15 cellular contexts compared by ENCODE assay signal in genomic region chr15:38560456-38560926, GRCh38. TPM values are rescaled to one million over a fixed set of nuclear protein-coding genes. Genes with fewer than 3 reads are reported as not detected.
DNase-seq lines count a peak whose midpoint lies in the region; ATAC-seq and TF ChIP-seq lines count a peak whose summit lies in the region.
"Had no signal": no experiment of that assay in that cellular context is flagged by ENCODE, and none has a peak within 500 bp of the region (broad histone marks: within the 10 kb centered on the region; RNA-seq: fewer than 3 reads in every experiment).

No MANE protein-coding gene starts in this region.

- H3K27me3 Mint-ChIP-seq in CD8-positive, alpha-beta T cell (ENCODE audit: low read depth): no peaks in the 10 kb centered on the region
- H3K27me3 Mint-ChIP-seq in activated naive CD8-positive, alpha-beta T cell: no peaks in the 10 kb centered on the region

- H3K4me3 ChIP-seq in CD8-positive, alpha-beta T cell (ENCODE audit: low read depth, low read length): peak overlapping the region; percentile 96
- H3K4me3 ChIP-seq: ascending aorta, BLaER1, smooth muscle cell had no signal

- no peaks in the 10 kb centered on the region for H3K9me3 Mint-ChIP-seq in CD8-positive, alpha-beta T cell
- no peaks in the 10 kb centered on the region for H3K9me3 Mint-ChIP-seq in activated naive CD8-positive, alpha-beta T cell (ENCODE audit: low read depth)

- H3K9me3 ChIP-seq in CD8-positive, alpha-beta T cell (ENCODE audit: low read length): no peaks in the 10 kb centered on the region
- H3K9me3 ChIP-seq: ascending aorta, BLaER1 had no signal

- CTCF ChIA-PET in CD8-positive, alpha-beta T cell (lab: Charles Lee): interaction anchor here (0.6 to 10.2 kb wide), 10 partner anchors 18 to 136 kb away, joined by 3 to 420 read pairs (median 6); no protein-coding TSS in a partner anchor

- DNase-seq in CD8-positive, alpha-beta T cell: peak in 2 of 7 experiments; percentile 25 to 38
- DNase-seq in iPS-NIHi7 (ENCODE audit: extremely low spot score) (no peak), substantia nigra (lab: John Stamatoyannopoulos, UW) (no peak), CD1c-positive myeloid dendritic cell (ENCODE audit: extremely low spot score) (no peak), nucleus accumbens (lab: John Stamatoyannopoulos, UW) (no peak)
- DNase-seq: erythroblast, NCI-H345, WERI-Rb-1 had no signal

- intact Hi-C loops in CD8-positive, alpha-beta T cell (cut with DNase I, micrococcal nuclease): loop anchor here (5.0 to 10.0 kb wide), 4 partner anchors 38 to 1224 kb away; partner anchors contain the start of gene FSIP1 (in 1 of the 2)

- no peaks in the 10 kb centered on the region for H3K27me3 ChIP-seq in CD8-positive, alpha-beta T cell (ENCODE audit: insufficient read depth, low read length)
- H3K27me3 ChIP-seq: ascending aorta, BLaER1 had no signal

- peak overlapping the region; percentile 23 for H3K27ac ChIP-seq in CD8-positive, alpha-beta T cell (ENCODE audit: low read depth, low read length)
- H3K27ac ChIP-seq in substantia nigra (ENCODE audit: low read depth, low read length, poor library complexity, severe bottlenecking): no peak overlapping the region
- H3K27ac ChIP-seq: ascending aorta, BLaER1, WERI-Rb-1 had no signal

- H3K27ac Mint-ChIP-seq in CD8-positive, alpha-beta T cell: peak overlapping the region; percentile 95
- peak overlapping the region; percentile 98 for H3K27ac Mint-ChIP-seq in activated naive CD8-positive, alpha-beta T cell

- peaks cover 82% of the 10 kb centered on the region for H3K4me1 ChIP-seq in CD8-positive, alpha-beta T cell (ENCODE audit: insufficient read depth, low read length)

- peaks cover 10% of the 10 kb centered on the region for H3K36me3 ChIP-seq in CD8-positive, alpha-beta T cell (ENCODE audit: insufficient read depth, low read length)
- H3K36me3 ChIP-seq: ascending aorta, WERI-Rb-1 had no signal

- peaks cover 86% of the 10 kb centered on the region for H3K4me1 Mint-ChIP-seq in CD8-positive, alpha-beta T cell (ENCODE audit: low read depth)
- H3K4me1 Mint-ChIP-seq in activated naive CD8-positive, alpha-beta T cell (ENCODE audit: low read depth): peaks cover 86% of the 10 kb centered on the region

- POLR2A ChIA-PET in CD8-positive, alpha-beta T cell (lab: Charles Lee): interaction anchor here (0.9 to 4.9 kb wide), 5 partner anchors 91 to 128 kb away, joined by 3 to 97 read pairs (median 10); no protein-coding TSS in a partner anchor

- peak overlapping the region; percentile 98 for H3K4me3 Mint-ChIP-seq in CD8-positive, alpha-beta T cell
- H3K4me3 Mint-ChIP-seq in activated naive CD8-positive, alpha-beta T cell: peak overlapping the region; percentile 95

- ATAC-seq in CD8-positive, alpha-beta T cell: peak; percentile 25
- ATAC-seq in GM18861 (IDR thresholded peaks at IDR 0.05; ENCODE audit: unreplicated experiment): peak; percentile 24
- ATAC-seq in HG03378 (IDR thresholded peaks at IDR 0.05; ENCODE audit: unreplicated experiment): peak; percentile 38
- ATAC-seq: Right ventricle myocardium inferior had no signal

- peaks cover 69% of the 10 kb centered on the region for H3K36me3 Mint-ChIP-seq in CD8-positive, alpha-beta T cell
- peaks cover 28% of the 10 kb centered on the region for H3K36me3 Mint-ChIP-seq in activated naive CD8-positive, alpha-beta T cell

- TF ChIP-seq CTCF in CD8-positive, alpha-beta T cell (IDR thresholded peaks at IDR 0.05): no peak

RNA-seq across cellular contexts. Expression of gene RASGRP1, which starts 4.1 kb away (rescaled TPM):
- 10 to 100 TPM; 58.2 to 65.2 TPM for total RNA-seq in CD8-positive, alpha-beta T cell
- total RNA-seq: ascending aorta had no signal
